1 cellular context compared by ENCODE assay signal in genomic region chr12:6273931-6274687, GRCh38.
TF ChIP-seq lines count a peak whose summit lies in the region.

No MANE protein-coding gene starts in this region.

TF ChIP-seq in HCT116, 20 proteins besides CTCF, POLR2A, EP300 and RAD21 (continued from another document):
- TF ChIP-seq SP1 (IDR thresholded peaks at IDR 0.05; ENCODE audit: low read depth) (no peak), EZH2 (IDR thresholded peaks at IDR 0.05) (no peak), ZFX (IDR thresholded peaks at IDR 0.05) (no peak), SRF (IDR thresholded peaks at IDR 0.05; ENCODE audit: low read depth) (no peak), TCF7L2 (IDR thresholded peaks at IDR 0.05; ENCODE audit: borderline replicate concordance, extremely low read depth, insufficient read depth, insufficient read length) (no peak), FOSL1 (IDR thresholded peaks at IDR 0.05; ENCODE audit: low read depth) (no peak), EGR1 (IDR thresholded peaks at IDR 0.05; ENCODE audit: low read depth) (no peak), ZNF274 (IDR thresholded peaks at IDR 0.05; ENCODE audit: low read depth, low read length) (no peak), POLR2AphosphoS5 (IDR thresholded peaks at IDR 0.05; ENCODE audit: low read depth, low read length) (no peak)
- TF ChIP-seq, protein P1, sequence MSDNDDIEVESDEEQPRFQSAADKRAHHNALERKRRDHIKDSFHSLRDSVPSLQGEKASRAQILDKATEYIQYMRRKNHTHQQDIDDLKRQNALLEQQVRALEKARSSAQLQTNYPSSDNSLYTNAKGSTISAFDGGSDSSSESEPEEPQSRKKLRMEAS (IDR thresholded peaks at IDR 0.05): no peak
